In the genomic region with DNA sequence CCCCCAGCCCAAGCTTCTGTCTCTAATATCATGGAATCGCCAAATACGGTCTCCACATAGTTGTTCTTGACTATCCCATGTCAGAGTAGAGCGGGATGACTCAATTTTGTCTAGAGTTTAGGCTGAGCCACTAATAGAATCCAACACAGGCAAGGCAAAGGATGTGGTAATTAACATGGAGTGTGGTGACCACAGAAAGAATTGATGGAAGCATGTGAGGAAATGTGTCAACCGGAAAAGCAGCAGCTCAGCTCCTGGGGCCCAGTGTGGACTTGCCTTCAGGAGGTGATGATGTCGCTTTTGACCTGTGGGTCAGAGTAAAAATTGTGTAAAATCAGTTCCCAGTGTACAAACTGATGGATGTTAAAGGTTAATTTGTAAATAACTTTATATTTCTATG, we compare ENCODE assay signal across 13 cellular contexts.
DNase-seq lines count a peak whose midpoint lies in the region; ATAC-seq and TF ChIP-seq lines count a peak whose summit lies in the region.
"Had no signal": no experiment of that assay in that cellular context is flagged by ENCODE, and none has a peak within 500 bp of the region (broad histone marks: within the 10 kb centered on the region; RNA-seq: fewer than 3 reads in every experiment).

No MANE protein-coding gene starts in this region.

- H3K36me3 Mint-ChIP-seq in CD4-positive, alpha-beta memory T cell, result no peaks in the 10 kb centered on the region

- H3K4me1 ChIP-seq in Panc1 (ENCODE audit: control insufficient read depth, insufficient read depth, low read length) (peaks cover 11% of the 10 kb centered on the region), osteoblast (ENCODE audit: insufficient read depth, low read length) (peaks cover 7% of the 10 kb centered on the region)
- no peaks in the 10 kb centered on the region for H3K4me1 ChIP-seq in CD4-positive, alpha-beta memory T cell (ENCODE audit: insufficient read depth, low read length)
- H3K4me1 ChIP-seq: right lobe of liver had no signal

- TF ChIP-seq CTCF in Panc1 (IDR thresholded peaks at IDR 0.05) (no peak), epithelial cell of proximal tubule (conservative IDR thresholded peaks at IDR 0.05; ENCODE audit: low read depth, low read length) (no peak), osteoblast (IDR thresholded peaks at IDR 0.05; ENCODE audit: extremely low read depth, low read depth, low read length) (no peak)

- H3K9me3 ChIP-seq in Panc1 (ENCODE audit: control insufficient read depth, insufficient read depth, low read depth, low read length), result peaks cover 5% of the 10 kb centered on the region; the same call in 1 of the 2 replicates
- H3K9me3 ChIP-seq in osteoblast (ENCODE audit: low read depth, low read length), result no peaks in the 10 kb centered on the region
- no peaks in the 10 kb centered on the region for H3K9me3 ChIP-seq in CD4-positive, alpha-beta memory T cell (ENCODE audit: control insufficient read depth in 1 of 2, low read length in 2 of 2)
- H3K9me3 ChIP-seq: right lobe of liver had no signal

- ATAC-seq in Panc1, result no peak
- no peak for ATAC-seq in HG02885 (IDR thresholded peaks at IDR 0.05; ENCODE audit: poor library complexity, unreplicated experiment)
- ATAC-seq: activated T-helper 17 cell treated with anti-CD3 and anti-CD28 coated beads, Interleukin-2, amount 50 U/mL, for 72 hours had no signal

- intact Hi-C loops in Panc1 (cut with micrococcal nuclease; ENCODE audit: unreplicated experiment), result no loop called here
- intact Hi-C loops in CD4-positive, alpha-beta memory T cell (cut with micrococcal nuclease), result no loop called here

- H4K20me1 ChIP-seq in osteoblast (ENCODE audit: insufficient read depth, low read length), result no peaks in the 10 kb centered on the region

- no peaks in the 10 kb centered on the region for H3K36me3 ChIP-seq in Panc1 (ENCODE audit: control insufficient read depth, insufficient read depth, low read length)
- H3K36me3 ChIP-seq in osteoblast (ENCODE audit: insufficient read depth, low read length), result no peaks in the 10 kb centered on the region
- H3K36me3 ChIP-seq in CD4-positive, alpha-beta memory T cell (ENCODE audit: insufficient read depth, low read length), result no peaks in the 10 kb centered on the region
- H3K36me3 ChIP-seq: right lobe of liver had no signal

- H3K4me3 ChIP-seq in Panc1 (ENCODE audit: low read depth in 2 of 2, low read length in 2 of 2) (no peak overlapping the region), epithelial cell of proximal tubule (ENCODE audit: low read depth, low read length) (no peak overlapping the region), osteoblast (ENCODE audit: insufficient read depth, low read length) (no peak overlapping the region)
- H3K4me3 ChIP-seq in CD4-positive, alpha-beta memory T cell (ENCODE audit: low read length in 2 of 2), result no peak overlapping the region
- H3K4me3 ChIP-seq: right lobe of liver had no signal

- H3K27ac Mint-ChIP-seq in CD4-positive, alpha-beta memory T cell, result peak overlapping the region in 1 of 7 donors; percentile 17
- H3K27ac Mint-ChIP-seq: activated T-helper 17 cell treated with anti-CD3 and anti-CD28 coated beads, Interleukin-2, amount 50 U/mL, for 72 hours had no signal

- peaks cover 0 to 5% (median 3%) of the 10 kb centered on the region in 4 donors for H3K4me1 Mint-ChIP-seq in CD4-positive, alpha-beta memory T cell

- no peak overlapping the region for H2AFZ ChIP-seq in osteoblast (ENCODE audit: low read length)

- POLR2A ChIA-PET in Panc1 (lab: Charles Lee), result no interaction called here
- POLR2A ChIA-PET in CD4-positive, alpha-beta memory T cell (lab: Charles Lee; ENCODE audit: partially characterized antibody), result interaction anchor here (1.3 to 2.4 kb wide), 2 partner anchors 10 to 11 kb away, joined by 3 to 6 read pairs; no protein-coding TSS in a partner anchor

- H3K4me3 Mint-ChIP-seq in CD4-positive, alpha-beta memory T cell, result no peak overlapping the region
- H3K4me3 Mint-ChIP-seq: activated T-helper 17 cell treated with anti-CD3 and anti-CD28 coated beads, Interleukin-2, amount 50 U/mL, for 72 hours had no signal

- H3K27me3 ChIP-seq in Panc1 (ENCODE audit: control insufficient read depth, insufficient read depth, low read length) (no peaks in the 10 kb centered on the region), osteoblast (ENCODE audit: insufficient read depth, low read length) (no peaks in the 10 kb centered on the region)
- H3K27me3 ChIP-seq in CD4-positive, alpha-beta memory T cell (ENCODE audit: insufficient read depth, low read length), result no peaks in the 10 kb centered on the region
- H3K27me3 ChIP-seq: right lobe of liver had no signal

- in situ Hi-C loops in Panc1 (cut with HindIII; ENCODE audit: low pct_unique_long_range_greater_than_20kb, low sequenced_read_pairs), result no loop called here

- no TSS peak for BruUV-seq in Panc1 (replicated peaks; lab: Mats Ljungman, UMichigan)

- CTCF ChIA-PET in Panc1 (lab: Charles Lee), result no interaction called here
- CTCF ChIA-PET in CD4-positive, alpha-beta memory T cell (lab: Charles Lee; ENCODE audit: partially characterized antibody), result no interaction called here

- no peaks in the 10 kb centered on the region for H3K27me3 Mint-ChIP-seq in CD4-positive, alpha-beta memory T cell
- H3K27me3 Mint-ChIP-seq: activated T-helper 17 cell treated with anti-CD3 and anti-CD28 coated beads, Interleukin-2, amount 50 U/mL, for 72 hours had no signal

- DNase-seq in ELR (ENCODE audit: low read depth) (peak; percentile 95), Panc1 (ENCODE audit: low read depth, low spot score) (no peak), epithelial cell of proximal tubule (ENCODE audit: low read depth) (peak; percentile 87), osteoblast (ENCODE audit: insufficient read length, low spot score, missing footprints) (peak; percentile 91), DMS153 treated with DMSO at 0.1 percent for 48 hours (lab: John Stamatoyannopoulos, UW; ENCODE audit: unreplicated experiment) (no peak), activated T-cell treated with anti-CD3 and anti-CD28 coated beads for 4 hours (no peak)
- DNase-seq in CD4-positive, alpha-beta memory T cell, result no peak
- DNase-seq: mesendoderm, NCI-H187, right lobe of liver had no signal

- H3K79me2 ChIP-seq in osteoblast (ENCODE audit: insufficient read depth, low read length), result no peaks in the 10 kb centered on the region

- H3K4me2 ChIP-seq in osteoblast (ENCODE audit: insufficient read depth, low read length), result no peak overlapping the region

- peak overlapping the region; percentile 95 for H3K27ac ChIP-seq in Panc1 (ENCODE audit: low read length)
- peak overlapping the region; percentile 49 for H3K27ac ChIP-seq in osteoblast (ENCODE audit: low read depth, low read length)
- H3K27ac ChIP-seq in CD4-positive, alpha-beta memory T cell (ENCODE audit: low read depth, low read length), result no peak overlapping the region
- H3K27ac ChIP-seq: right lobe of liver, VCaP had no signal

- no peaks in the 10 kb centered on the region for H3K9me3 Mint-ChIP-seq in CD4-positive, alpha-beta memory T cell

Comparison
In these comparisons a context has a peak if more than half of its experiments do, and no peak if none do; other contexts are left out.
1. DNase-seq: peak in ELR (single experiment), epithelial cell of proximal tubule (single experiment) and osteoblast (single experiment); none in Panc1 (single experiment), DMS153 treated with DMSO at 0.1 percent for 48 hours (single experiment), CD4-positive, alpha-beta memory T cell (0 of 5) and activated T-cell treated with anti-CD3 and anti-CD28 coated beads for 4 hours (single experiment).